In the genomic region with DNA sequence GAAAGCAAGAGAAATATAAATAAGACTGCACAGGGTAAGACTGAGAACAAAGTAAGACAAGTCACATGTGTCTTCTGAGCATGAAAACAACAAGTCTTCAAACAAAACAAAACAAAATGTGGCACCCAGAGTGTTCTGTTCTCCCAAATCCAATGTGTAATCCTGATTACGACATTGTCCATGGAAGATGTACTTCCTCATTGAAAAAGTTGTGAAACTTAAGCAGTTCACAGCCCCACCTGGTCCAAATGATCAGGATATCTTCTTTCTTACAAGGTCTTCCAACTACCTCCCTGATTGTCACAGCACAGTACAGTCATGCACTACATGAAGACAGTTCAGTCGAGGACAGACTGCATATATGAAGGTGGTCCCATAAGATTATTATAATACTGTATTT, we compare ENCODE assay signal across 17 cellular contexts. TPM values are rescaled to one million over a fixed set of nuclear protein-coding genes. Genes with fewer than 3 reads are reported as not detected.
DNase-seq lines count a peak whose midpoint lies in the region; ATAC-seq and TF ChIP-seq lines count a peak whose summit lies in the region.
"Had no signal": no experiment of that assay in that cellular context is flagged by ENCODE, and none has a peak within 500 bp of the region (broad histone marks: within the 10 kb centered on the region; RNA-seq: fewer than 3 reads in every experiment).

No MANE protein-coding gene starts in this region.

- intact Hi-C loops in dendritic cell treated with granulocyte-macrophage colony-stimulating factor and Interleukin-4, amounts not matched to agents 40 ng/mL and 50 ng/mL, for 4 days (cut with micrococcal nuclease), result no loop called here
- intact Hi-C loops in tibial artery (cut with DNase I; ENCODE audit: low total_unique reads), result no loop called here

- peaks cover 7% of the 10 kb centered on the region for H3K79me1 ChIP-seq in mesenchymal stem cell (replicated peaks; ENCODE audit: low read length, poor library complexity, severe bottlenecking)

- H3K4me1 Mint-ChIP-seq in dendritic cell treated with granulocyte-macrophage colony-stimulating factor and Interleukin-4, amounts not matched to agents 40 ng/mL and 50 ng/mL, for 4 days (ENCODE audit: low read depth), result peaks cover 68% of the 10 kb centered on the region
- peaks cover 27% of the 10 kb centered on the region for H3K4me1 Mint-ChIP-seq in activated naive CD4-positive, alpha-beta T cell treated with anti-CD3 and anti-CD28 coated beads, Interleukin-2, amount 10 ng/mL, durations not matched to agents 7 days and 5 days

- no peak overlapping the region for H3K9ac ChIP-seq in mesenchymal stem cell (ENCODE audit: low read length)
- H3K9ac ChIP-seq: KMS-11 had no signal

- TF ChIP-seq CTCF in RWPE2 (IDR thresholded peaks at IDR 0.05; ENCODE audit: poor library complexity, severe bottlenecking), result no peak
- no peak for TF ChIP-seq CTCF in tibial artery (IDR thresholded peaks at IDR 0.05)

- no peak overlapping the region for H3K23ac ChIP-seq in mesenchymal stem cell (ENCODE audit: low read length in 2 of 2)

- H3K9me3 ChIP-seq in RWPE2 (ENCODE audit: severe bottlenecking) (no peaks in the 10 kb centered on the region), mesenchymal stem cell (ENCODE audit: control insufficient read depth, low read length) (no peaks in the 10 kb centered on the region), tibial artery (no peaks in the 10 kb centered on the region)
- H3K9me3 ChIP-seq: spleen had no signal

- H3K4me2 ChIP-seq in mesenchymal stem cell (ENCODE audit: low read length, poor library complexity, severe bottlenecking), result no peak overlapping the region
- H3K4me2 ChIP-seq: KMS-11 had no signal

- H3K4ac ChIP-seq in mesenchymal stem cell (ENCODE audit: low read depth in 1 of 2, low read length in 2 of 2), result no peak overlapping the region

- no peak overlapping the region for H2BK12ac ChIP-seq in mesenchymal stem cell (ENCODE audit: low read length in 2 of 2)

- H3K36me3 Mint-ChIP-seq in dendritic cell treated with granulocyte-macrophage colony-stimulating factor and Interleukin-4, amounts not matched to agents 40 ng/mL and 50 ng/mL, for 4 days (ENCODE audit: low read depth), result peaks cover 55% of the 10 kb centered on the region
- peaks cover 31% of the 10 kb centered on the region for H3K36me3 Mint-ChIP-seq in activated naive CD4-positive, alpha-beta T cell treated with anti-CD3 and anti-CD28 coated beads, Interleukin-2, amount 10 ng/mL, durations not matched to agents 7 days and 5 days

- peaks cover 8% of the 10 kb centered on the region for H3K4me1 ChIP-seq in RWPE2 (ENCODE audit: insufficient read depth, poor library complexity, severe bottlenecking)
- no peaks in the 10 kb centered on the region for H3K4me1 ChIP-seq in mesenchymal stem cell (ENCODE audit: control insufficient read depth, insufficient read depth, low read depth, low read length)
- peaks cover 0 to 45% (median 9%) of the 10 kb centered on the region in 4 donors for H3K4me1 ChIP-seq in tibial artery

- H3K27ac Mint-ChIP-seq in dendritic cell treated with granulocyte-macrophage colony-stimulating factor and Interleukin-4, amounts not matched to agents 40 ng/mL and 50 ng/mL, for 4 days, result peak overlapping the region; percentile 20
- no peak overlapping the region for H3K27ac Mint-ChIP-seq in activated naive CD4-positive, alpha-beta T cell treated with anti-CD3 and anti-CD28 coated beads, Interleukin-2, amount 10 ng/mL, durations not matched to agents 7 days and 5 days
- H3K27ac Mint-ChIP-seq: activated B cell treated with CpG ODN at 0.5 μM for 24 hours, T-cell had no signal

- CTCF ChIA-PET in activated naive CD4-positive, alpha-beta T cell treated with anti-CD3 and anti-CD28 coated beads, Interleukin-2, amount 10 ng/mL, durations not matched to agents 7 days and 5 days (lab: Charles Lee), result no interaction called here

- H3K27ac ChIP-seq in RWPE2 (ENCODE audit: poor library complexity, severe bottlenecking) (no peak overlapping the region), mesenchymal stem cell (ENCODE audit: low read length, poor library complexity, severe bottlenecking) (no peak overlapping the region), tibial artery (peak overlapping the region; percentile 76 to 81)
- H3K27ac ChIP-seq: KMS-11 had no signal

- no peak overlapping the region for H3K4me3 ChIP-seq in RWPE2 (ENCODE audit: severe bottlenecking)
- no peak overlapping the region for H3K4me3 ChIP-seq in mesenchymal stem cell (ENCODE audit: insufficient read depth in 1 of 2, low read depth in 1 of 2, low read length in 2 of 2)
- H3K4me3 ChIP-seq in tibial artery, result no peak overlapping the region
- H3K4me3 ChIP-seq: spleen had no signal

- ATAC-seq in RWPE2 (ENCODE audit: low read depth), result 0 out of 3 replicates have a peak, but pooled peaks have one; percentile 27
- no peak for ATAC-seq in GM21360 (IDR thresholded peaks at IDR 0.05; ENCODE audit: unreplicated experiment)
- ATAC-seq: HCT116, T-cell had no signal

- no peaks in the 10 kb centered on the region for H3K27me3 Mint-ChIP-seq in dendritic cell treated with granulocyte-macrophage colony-stimulating factor and Interleukin-4, amounts not matched to agents 40 ng/mL and 50 ng/mL, for 4 days
- H3K27me3 Mint-ChIP-seq in activated naive CD4-positive, alpha-beta T cell treated with anti-CD3 and anti-CD28 coated beads, Interleukin-2, amount 10 ng/mL, durations not matched to agents 7 days and 5 days, result no peaks in the 10 kb centered on the region
- H3K27me3 Mint-ChIP-seq: activated B cell treated with CpG ODN at 0.5 μM for 24 hours; CD4-positive, CD25-positive, alpha-beta regulatory T cell; T-cell had no signal

- H3K4me3 Mint-ChIP-seq in dendritic cell treated with granulocyte-macrophage colony-stimulating factor and Interleukin-4, amounts not matched to agents 40 ng/mL and 50 ng/mL, for 4 days, result no peak overlapping the region
- no peak overlapping the region for H3K4me3 Mint-ChIP-seq in activated naive CD4-positive, alpha-beta T cell treated with anti-CD3 and anti-CD28 coated beads, Interleukin-2, amount 10 ng/mL, durations not matched to agents 7 days and 5 days
- H3K4me3 Mint-ChIP-seq: activated B cell treated with CpG ODN at 0.5 μM for 24 hours; CD4-positive, CD25-positive, alpha-beta regulatory T cell; T-cell had no signal

- no peaks in the 10 kb centered on the region for H3K9me3 Mint-ChIP-seq in dendritic cell treated with granulocyte-macrophage colony-stimulating factor and Interleukin-4, amounts not matched to agents 40 ng/mL and 50 ng/mL, for 4 days
- H3K9me3 Mint-ChIP-seq in activated naive CD4-positive, alpha-beta T cell treated with anti-CD3 and anti-CD28 coated beads, Interleukin-2, amount 10 ng/mL, durations not matched to agents 7 days and 5 days, result no peaks in the 10 kb centered on the region
- H3K9me3 Mint-ChIP-seq: activated B cell treated with CpG ODN at 0.5 μM for 24 hours; CD4-positive, CD25-positive, alpha-beta regulatory T cell; T-cell had no signal

- H3K36me3 ChIP-seq in RWPE2 (ENCODE audit: low read depth) (peaks cover 80% of the 10 kb centered on the region), mesenchymal stem cell (ENCODE audit: control insufficient read depth in 1 of 2, insufficient read depth in 2 of 2, low read depth in 1 of 2, low read length in 2 of 2) (peaks cover 8 to 52% of the 10 kb centered on the region in 2 experiments), tibial artery (peaks cover 7 to 32% (median 12%) of the 10 kb centered on the region in 3 donors)

- no peak overlapping the region for H2BK15ac ChIP-seq in mesenchymal stem cell (ENCODE audit: low read depth, poor library complexity, severe bottlenecking)

- no peak overlapping the region for H4K91ac ChIP-seq in mesenchymal stem cell (ENCODE audit: low read length)

- 97% methylated on average over 1 of the region's 2 CpGs for WGBS in mesenchymal stem cell

- H2AK5ac ChIP-seq in mesenchymal stem cell (ENCODE audit: low read length, severe bottlenecking), result no peak overlapping the region

- no peak for DNase-seq in RWPE2 (ENCODE audit: low spot score)
- peak; percentile 38 for DNase-seq in mesenchymal stem cell
- no peak for DNase-seq in tibial artery
- no peak for DNase-seq in NCI-H510A (lab: John Stamatoyannopoulos, UW)
- no peak for DNase-seq in activated naive CD4-positive, alpha-beta T cell treated with anti-CD3 and anti-CD28 coated beads, Interleukin-2, amount 10 ng/mL, durations not matched to agents 7 days and 5 days
- DNase-seq: activated B cell treated with CpG ODN at 0.5 μM for 24 hours; activated CD8-positive, alpha-beta memory T cell treated with anti-CD3 and anti-CD28 coated beads, Interleukin-2, amount 50 U/mL, for 4 hours; activated naive CD4-positive, alpha-beta T cell treated with anti-CD3 and anti-CD28 coated beads, Interleukin-2, amount 50 U/mL, for 16 hours; CD4-positive, CD25-positive, alpha-beta regulatory T cell; NCI-H1694 treated with DMSO at 0.1 percent for 48 hours; NCI-H69; spleen; T-cell had no signal

- no peak overlapping the region for H2BK120ac ChIP-seq in mesenchymal stem cell (ENCODE audit: low read depth, low read length)

- H4K8ac ChIP-seq in mesenchymal stem cell (ENCODE audit: low read length), result no peak overlapping the region

- H2BK5ac ChIP-seq in mesenchymal stem cell (ENCODE audit: low read depth, low read length, poor library complexity, severe bottlenecking), result no peak overlapping the region

- no peak overlapping the region for H3K14ac ChIP-seq in mesenchymal stem cell (ENCODE audit: low read length in 2 of 2)

- no peak overlapping the region for H2AFZ ChIP-seq in mesenchymal stem cell (ENCODE audit: low read depth, low read length)

- H3K18ac ChIP-seq in mesenchymal stem cell (ENCODE audit: low read depth in 1 of 2, low read length in 2 of 2), result no peak overlapping the region

- no peaks in the 10 kb centered on the region for H3K27me3 ChIP-seq in RWPE2 (ENCODE audit: insufficient read depth, poor library complexity, severe bottlenecking)
- H3K27me3 ChIP-seq in mesenchymal stem cell (ENCODE audit: control insufficient read depth in 1 of 2, insufficient read depth in 1 of 2, low read length in 2 of 2), result no peaks in the 10 kb centered on the region
- H3K27me3 ChIP-seq in tibial artery, result no peaks in the 10 kb centered on the region
- H3K27me3 ChIP-seq: spleen had no signal

RNA-seq across cellular contexts. Expression of a gene that starts 23.3 kb away (rescaled TPM):
- 26.4 TPM for polyA plus RNA-seq in mesenchymal stem cell (2013, experiment 1 of 2)
- polyA plus RNA-seq in mesenchymal stem cell (2013, experiment 2 of 2), result 26.7 TPM

RNA-seq across cellular contexts. Expression of a gene that starts 26.3 kb away (rescaled TPM):
- polyA plus RNA-seq in mesenchymal stem cell (2013, experiment 1 of 2), result 426 TPM
- polyA plus RNA-seq in mesenchymal stem cell (2013, experiment 2 of 2), result 426 TPM

Comparison
In these comparisons a context has a peak if more than half of its experiments do, and no peak if none do; other contexts are left out.
1. H3K27ac ChIP-seq: peak in tibial artery (2 of 2); none in RWPE2 (single experiment) and mesenchymal stem cell (single experiment).